In the genomic region with DNA sequence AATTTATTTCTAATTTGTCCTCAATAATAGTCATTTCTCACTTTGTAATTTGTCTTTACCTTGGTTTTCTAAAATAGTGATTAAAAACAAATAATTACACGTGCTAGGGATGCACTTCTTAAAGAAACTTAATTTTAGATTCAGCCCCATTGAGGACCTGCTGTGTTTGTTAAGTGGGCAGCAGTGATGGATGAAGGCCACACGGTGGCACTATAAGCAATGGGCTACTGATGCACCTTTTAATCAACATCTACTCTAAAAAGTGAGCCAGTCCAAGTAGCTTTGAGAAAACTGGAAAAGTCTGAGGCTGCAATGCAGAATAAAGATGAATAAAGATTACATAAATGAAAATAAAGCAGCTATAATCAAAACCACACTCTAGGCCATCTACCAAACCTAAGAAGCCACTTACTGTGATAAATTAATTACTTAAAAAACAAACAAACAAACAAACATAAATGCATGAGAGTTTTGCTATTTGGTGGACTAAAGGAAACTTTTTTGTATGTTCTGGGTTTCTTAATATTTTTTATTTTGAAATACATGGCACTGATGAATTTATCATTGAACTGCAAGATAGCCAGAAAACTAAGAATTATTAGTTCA, we compare ENCODE assay signal across 8 cellular contexts.
DNase-seq lines count a peak whose midpoint lies in the region; ATAC-seq and TF ChIP-seq lines count a peak whose summit lies in the region.

No MANE protein-coding gene starts in this region.

- TF ChIP-seq CTCF in KMS-11 (conservative IDR thresholded peaks at IDR 0.05; ENCODE audit: low read depth, low read length) (peak; percentile 94), PC-3 (conservative IDR thresholded peaks at IDR 0.05; ENCODE audit: low read depth, low read length) (peak; percentile 90), choroid plexus epithelial cell (conservative IDR thresholded peaks at IDR 0.05; ENCODE audit: low read depth, low read length) (peak; percentile 91)

- DNase-seq in activated T-cell treated with anti-CD3 and anti-CD28 coated beads, Interleukin-2, amount 50 U/mL, for 72 hours, result peak; percentile 7 to 10
- DNase-seq in activated T-cell treated with anti-CD3 and anti-CD28 coated beads for 4 hours, result no peak
- peak; percentile 66 for DNase-seq in PC-3
- DNase-seq in choroid plexus epithelial cell (ENCODE audit: low read depth), result peak; percentile 77
- peak; percentile 66 to 73 for DNase-seq in lung microvascular endothelial cell (ENCODE audit: low read depth in 2 of 2)

- H3K9me3 Mint-ChIP-seq in activated T-cell treated with anti-CD3 and anti-CD28 coated beads, Interleukin-2, amount 50 U/mL, for 72 hours, result no peaks in the 10 kb centered on the region
- H3K9me3 Mint-ChIP-seq in stimulated activated memory B cell treated with anti-CD40 and anti-IgM and Interleukin-4, amounts not matched to agents 10 μg/mL and 1 μg/mL and 100 μg/mL, for 72 hours, result no peaks in the 10 kb centered on the region

- no peak overlapping the region for H3K27ac Mint-ChIP-seq in activated T-cell treated with anti-CD3 and anti-CD28 coated beads, Interleukin-2, amount 50 U/mL, for 72 hours
- H3K27ac Mint-ChIP-seq in stimulated activated memory B cell treated with anti-CD40 and anti-IgM and Interleukin-4, amounts not matched to agents 10 μg/mL and 1 μg/mL and 100 μg/mL, for 72 hours, result no peak overlapping the region

- H3K79me2 ChIP-seq in KMS-11 (ENCODE audit: insufficient read depth, low read depth) (no peaks in the 10 kb centered on the region), PC-3 (ENCODE audit: low read length) (no peaks in the 10 kb centered on the region)

- no peaks in the 10 kb centered on the region for H3K36me3 Mint-ChIP-seq in activated T-cell treated with anti-CD3 and anti-CD28 coated beads, Interleukin-2, amount 50 U/mL, for 72 hours (ENCODE audit: insufficient read depth in 2 of 2)
- no peaks in the 10 kb centered on the region for H3K36me3 Mint-ChIP-seq in stimulated activated memory B cell treated with anti-CD40 and anti-IgM and Interleukin-4, amounts not matched to agents 10 μg/mL and 1 μg/mL and 100 μg/mL, for 72 hours

- H3K4me3 ChIP-seq in KMS-11 (IDR thresholded peaks at IDR 0.05; ENCODE audit: insufficient read depth, low read depth, low read length) (no peak overlapping the region), PC-3 (ENCODE audit: low read length) (no peak overlapping the region), choroid plexus epithelial cell (ENCODE audit: low read depth, low read length) (no peak overlapping the region)

- no peaks in the 10 kb centered on the region for H3F3A ChIP-seq in PC-3 (ENCODE audit: low read length, unreplicated experiment)

- no peaks in the 10 kb centered on the region for H3K4me1 Mint-ChIP-seq in activated T-cell treated with anti-CD3 and anti-CD28 coated beads, Interleukin-2, amount 50 U/mL, for 72 hours (ENCODE audit: low read depth)
- no peaks in the 10 kb centered on the region for H3K4me1 Mint-ChIP-seq in stimulated activated memory B cell treated with anti-CD40 and anti-IgM and Interleukin-4, amounts not matched to agents 10 μg/mL and 1 μg/mL and 100 μg/mL, for 72 hours

- H3K36me3 ChIP-seq in KMS-11 (ENCODE audit: insufficient read depth), result no peaks in the 10 kb centered on the region
- no peaks in the 10 kb centered on the region for H3K36me3 ChIP-seq in PC-3 (ENCODE audit: low read depth, low read length)

- ATAC-seq in activated T-cell treated with anti-CD3 and anti-CD28 coated beads, Interleukin-2, amount 50 U/mL, for 72 hours (replicated peaks in 1 of 2), result no peak
- ATAC-seq in GM21737 (IDR thresholded peaks at IDR 0.05; ENCODE audit: unreplicated experiment) (peak; percentile 80), PC-3 (peak; percentile 67)
- ATAC-seq in stimulated activated memory B cell treated with anti-CD40 and anti-IgM and Interleukin-4, amounts not matched to agents 10 μg/mL and 1 μg/mL and 100 μg/mL, for 72 hours, result no peak

- no peaks in the 10 kb centered on the region for H3K4me1 ChIP-seq in KMS-11 (ENCODE audit: low read depth, poor library complexity, severe bottlenecking)
- H3K4me1 ChIP-seq in PC-3 (ENCODE audit: insufficient read depth, low read length), result no peaks in the 10 kb centered on the region

- BruUV-seq in PC-3 (replicated peaks; lab: Mats Ljungman, UMichigan), result no TSS peak

- H3K27me3 Mint-ChIP-seq in activated T-cell treated with anti-CD3 and anti-CD28 coated beads, Interleukin-2, amount 50 U/mL, for 72 hours (ENCODE audit: low read depth), result no peaks in the 10 kb centered on the region
- H3K27me3 Mint-ChIP-seq in stimulated activated memory B cell treated with anti-CD40 and anti-IgM and Interleukin-4, amounts not matched to agents 10 μg/mL and 1 μg/mL and 100 μg/mL, for 72 hours, result no peaks in the 10 kb centered on the region

- no peak overlapping the region for H2AFZ ChIP-seq in KMS-11 (ENCODE audit: low read depth)
- no peak overlapping the region for H2AFZ ChIP-seq in PC-3 (ENCODE audit: low read length)

- POLR2A ChIA-PET in PC-3 (lab: Charles Lee; ENCODE audit: unreplicated experiment), result interaction anchor here (0.6 kb wide), 1 partner anchor 34 kb away, joined by 3 read pairs; no protein-coding TSS in a partner anchor

- intact Hi-C loops in PC-3 (cut with micrococcal nuclease), result loop anchor here (5.0 kb wide), 3 partner anchors 89 to 434 kb away; partner anchors contain the start of gene PDE11A

- no peak overlapping the region for H3K4me3 Mint-ChIP-seq in activated T-cell treated with anti-CD3 and anti-CD28 coated beads, Interleukin-2, amount 50 U/mL, for 72 hours
- no peak overlapping the region for H3K4me3 Mint-ChIP-seq in stimulated activated memory B cell treated with anti-CD40 and anti-IgM and Interleukin-4, amounts not matched to agents 10 μg/mL and 1 μg/mL and 100 μg/mL, for 72 hours

- H3K9me2 ChIP-seq in PC-3 (replicated peaks; ENCODE audit: low read length), result no peaks in the 10 kb centered on the region

- H3K27ac ChIP-seq in KMS-11 (no peak overlapping the region), PC-3 (ENCODE audit: low read length) (no peak overlapping the region)

- H3K4me2 ChIP-seq in KMS-11 (no peak overlapping the region), PC-3 (ENCODE audit: low read length) (no peak overlapping the region)

- CTCF ChIA-PET in PC-3 (lab: Charles Lee), result interaction anchor here (1.0 kb wide), 1 partner anchor 436 kb away, joined by 6 read pairs; no protein-coding TSS in a partner anchor

- H4K20me1 ChIP-seq in KMS-11 (ENCODE audit: insufficient read depth) (no peaks in the 10 kb centered on the region), PC-3 (ENCODE audit: low read length) (no peaks in the 10 kb centered on the region)

- H3K9ac ChIP-seq in KMS-11 (no peak overlapping the region), PC-3 (ENCODE audit: low read length) (no peak overlapping the region)

- H3K27me3 ChIP-seq in KMS-11 (ENCODE audit: insufficient read depth, low read depth) (no peaks in the 10 kb centered on the region), PC-3 (ENCODE audit: low read length) (peaks cover 27% of the 10 kb centered on the region)

- H3K9me3 ChIP-seq in PC-3 (ENCODE audit: low read length), result no peaks in the 10 kb centered on the region

Comparison
In these comparisons a context has a peak if more than half of its experiments do, and no peak if none do; other contexts are left out.
1. ATAC-seq: peak in GM21737 (single experiment) and PC-3 (single experiment); none in activated T-cell treated with anti-CD3 and anti-CD28 coated beads, Interleukin-2, amount 50 U/mL, for 72 hours (0 of 2) and stimulated activated memory B cell treated with anti-CD40 and anti-IgM and Interleukin-4, amounts not matched to agents 10 μg/mL and 1 μg/mL and 100 μg/mL, for 72 hours (single experiment).
2. Peak in every context shown above with its lines, with median percentiles within 50 percentile points of each other: CTCF ChIP-seq.